Comparison of ENCODE assay signal across 8 cellular contexts in genomic region chr12:108257610-108258106, GRCh38.
"Had no signal": no experiment of that assay in that cellular context is flagged by ENCODE, and none has a peak within 500 bp of the region (broad histone marks: within the 10 kb centered on the region; RNA-seq: fewer than 3 reads in every experiment).

No MANE protein-coding gene starts in this region.

- DNase-seq: GDM1, GF-D8 had no signal

- H3K4me3 ChIP-seq: GM12878 had no signal

- FAIRE-seq: G401.6, GM12878, GM12891, GM12892, GM18507, GM19239 had no signal

- ATAC-seq: GM12878 had no signal
